Comparison of ENCODE assay signal across 8 cellular contexts in genomic region chr19:36013280-36014028, GRCh38. TPM values are rescaled to one million over a fixed set of nuclear protein-coding genes. Genes with fewer than 3 reads are reported as not detected.
A peak's percentile ranks its signal among the peaks of the same experiment; 100 is the strongest.
DNase-seq lines count a peak whose midpoint lies in the region; ATAC-seq and TF ChIP-seq lines count a peak whose summit lies in the region.

No MANE protein-coding gene starts in this region.

- H3K4me3 ChIP-seq in breast epithelium: peak overlapping the region; percentile 60 to 85 (median 70)
- peak overlapping the region; percentile 42 for H3K4me3 ChIP-seq in mucosa of descending colon

- no peak for TF ChIP-seq CTCF in 22Rv1 (IDR thresholded peaks at IDR 0.05)
- TF ChIP-seq CTCF in breast epithelium (IDR thresholded peaks at IDR 0.05): no peak
- no peak for TF ChIP-seq CTCF in mucosa of descending colon (IDR thresholded peaks at IDR 0.05)

- DNase-seq in breast epithelium (ENCODE audit: low spot score in 2 of 2): no peak
- peak; percentile 31 to 59 (median 50) for DNase-seq in mucosa of descending colon
- no peak for DNase-seq in epidermal melanocyte (ENCODE audit: insufficient read length, low spot score)
- DNase-seq in DMS114 treated with DMSO at 0.1 percent for 48 hours (lab: John Stamatoyannopoulos, UW; ENCODE audit: unreplicated experiment): no peak

- no peak for TF ChIP-seq POLR2A in breast epithelium (IDR thresholded peaks at IDR 0.05)

- H3K36me3 ChIP-seq in breast epithelium (no peaks in the 10 kb centered on the region), mucosa of descending colon (ENCODE audit: low read depth) (no peaks in the 10 kb centered on the region)

- H3K9me3 ChIP-seq in breast epithelium (no peaks in the 10 kb centered on the region), mucosa of descending colon (no peaks in the 10 kb centered on the region)

- intact Hi-C loops in breast epithelium (cut with DNase I; ENCODE audit: low total_unique reads): no loop called here
- intact Hi-C loops in mucosa of descending colon (cut with DNase I, micrococcal nuclease): no loop called here

- H3K27ac ChIP-seq in 22Rv1 (peak overlapping the region; percentile 67), breast epithelium (peak overlapping the region; percentile 86 to 92)

- H3K4me1 ChIP-seq in breast epithelium (peaks cover 0 to 11% of the 10 kb centered on the region in 2 donors), mucosa of descending colon (ENCODE audit: low read depth) (peaks cover 19% of the 10 kb centered on the region)

- H3K27me3 ChIP-seq in breast epithelium: no peaks in the 10 kb centered on the region

- ATAC-seq in HG03159 (IDR thresholded peaks at IDR 0.05; ENCODE audit: unreplicated experiment): peak; percentile 2
- ATAC-seq in mucosa of descending colon: no peak
- no peak for ATAC-seq in HG03571 (IDR thresholded peaks at IDR 0.05; ENCODE audit: unreplicated experiment)
- no peak for ATAC-seq in HG03175 (IDR thresholded peaks at IDR 0.05; ENCODE audit: unreplicated experiment)

RNA-seq across cellular contexts. Expression of gene ALKBH6, which starts 0.6 kb away (rescaled TPM):
- total RNA-seq in breast epithelium: 10 to 100 TPM; 18.0 to 23.0 (median 20.3) TPM
- 10 to 100 TPM; 20.2 to 24.1 (median 22.0) TPM for total RNA-seq in mucosa of descending colon

RNA-seq across cellular contexts. Expression of gene SYNE4, which starts 4.8 kb away (rescaled TPM):
- total RNA-seq in breast epithelium (10 to 100 TPM in 1 of 3 donors, 1 to 10 TPM in 1, under 1 TPM in 1; 0.16 to 15.5 (median 9.5) TPM), mucosa of descending colon (1 to 10 TPM; 3.5 to 7.9 (median 6.9) TPM)

RNA-seq across cellular contexts. Expression of gene SDHAF1, which starts 18.5 kb away (rescaled TPM):
- 10 to 100 TPM; 47.5 to 58.8 (median 48.8) TPM for total RNA-seq in breast epithelium
- total RNA-seq in mucosa of descending colon: 10 to 100 TPM; 18.1 to 22.0 (median 19.1) TPM

RNA-seq across cellular contexts. Expression of gene CLIP3, which starts 19.2 kb away (rescaled TPM):
- 10 to 100 TPM in 1 of 3 donors, 1 to 10 TPM in 2; 7.5 to 13.4 (median 7.6) TPM for total RNA-seq in breast epithelium
- total RNA-seq in mucosa of descending colon: 10 to 100 TPM in 1 of 3 donors, 1 to 10 TPM in 2; 4.6 to 68.9 (median 8.1) TPM

RNA-seq across cellular contexts. Expression of gene THAP8, which starts 40.6 kb away (rescaled TPM):
- total RNA-seq in breast epithelium: 10 to 100 TPM in 2 of 3 donors, 1 to 10 TPM in 1; 8.6 to 11.0 (median 10.2) TPM
- total RNA-seq in mucosa of descending colon: 10 to 100 TPM in 1 of 3 donors, 1 to 10 TPM in 2; 3.7 to 10.1 (median 4.4) TPM

Comparison
In these comparisons a context has a peak if more than half of its experiments do, and no peak if none do; other contexts are left out.
1. DNase-seq: peak in mucosa of descending colon (3 of 3); none in breast epithelium (0 of 2), epidermal melanocyte (single experiment) and DMS114 treated with DMSO at 0.1 percent for 48 hours (single experiment).